Comparison of ENCODE assay signal across 1 cellular context in genomic region chr22:22709719-22710445, GRCh38.
TF ChIP-seq lines count a peak whose summit lies in the region.

No MANE protein-coding gene starts in this region.

TF ChIP-seq in HepG2, 621 proteins besides CTCF, POLR2A, EP300 and RAD21 (continued from another document):
- TF ChIP-seq TFE3 (CRISPR knock-in tag; IDR thresholded peaks at IDR 0.05) (no peak), ZBTB4 (CRISPR knock-in tag; IDR thresholded peaks at IDR 0.05; ENCODE audit: borderline replicate concordance) (no peak), MTF1 (CRISPR knock-in tag; IDR thresholded peaks at IDR 0.05) (no peak), CREB3 (CRISPR knock-in tag; IDR thresholded peaks at IDR 0.05) (no peak), ZNF317 (CRISPR knock-in tag; IDR thresholded peaks at IDR 0.05) (no peak), HDAC6 (IDR thresholded peaks at IDR 0.05; ENCODE audit: low read depth, low read length) (no peak), BHLHE40 (IDR thresholded peaks at IDR 0.05; ENCODE audit: low read length) (no peak), ZNF124 (CRISPR knock-in tag; IDR thresholded peaks at IDR 0.05) (no peak)
